In genomic region chr21:38511198-38511597, GRCh38 we compare ENCODE assay signal across 7 cellular contexts. TPM values are rescaled to one million over a fixed set of nuclear protein-coding genes. Genes with fewer than 3 reads are reported as not detected.
"Had no signal": no experiment of that assay in that cellular context is flagged by ENCODE, and none has a peak within 500 bp of the region (broad histone marks: within the 10 kb centered on the region; RNA-seq: fewer than 3 reads in every experiment).

No MANE protein-coding gene starts in this region.

- H3K4me3 ChIP-seq: K562 had no signal

- H3K27ac ChIP-seq: HL-60 had no signal

- DNase-seq: IMR-90, KBM-7, KG1 had no signal

RNA-seq across cellular contexts. Expression of gene ERG, which starts 12.9 kb away (rescaled TPM):
- polyA plus RNA-seq: HepG2, IgD-negative memory B cell, IMR-90 had no signal
